Comparison of ENCODE assay signal across 8 cellular contexts in genomic region chr2:70340921-70341765, GRCh38. TPM values are rescaled to one million over a fixed set of nuclear protein-coding genes. Genes with fewer than 3 reads are reported as not detected.
DNase-seq lines count a peak whose midpoint lies in the region; ATAC-seq, FAIRE-seq and TF ChIP-seq lines count a peak whose summit lies in the region.

No MANE protein-coding gene starts in this region.

- ATAC-seq in GM21619 (IDR thresholded peaks at IDR 0.05; ENCODE audit: unreplicated experiment), result no peak

- H3K36me3 ChIP-seq in SU-DHL-6 (ENCODE audit: low read length), result no peaks in the 10 kb centered on the region
- no peaks in the 10 kb centered on the region for H3K36me3 ChIP-seq in bronchial epithelial cell (ENCODE audit: control insufficient read depth, insufficient read depth, low read length)
- H3K36me3 ChIP-seq in keratinocyte (ENCODE audit: control insufficient read depth in 2 of 2, extremely low read depth in 1 of 2, insufficient read depth in 2 of 2, low read length in 2 of 2), result no peaks in the 10 kb centered on the region

- H3K4me1 ChIP-seq in keratinocyte (ENCODE audit: control insufficient read depth, extremely low read depth, insufficient read depth, low read length), result peaks cover 40% of the 10 kb centered on the region

- DNase-seq in NCI-H2171 treated with DMSO at 0.1 percent for 48 hours (lab: John Stamatoyannopoulos, UW) (peak; percentile 66), NCI-H2171 (lab: John Stamatoyannopoulos, UW) (no peak), M059J (ENCODE audit: low read depth) (peak; percentile 57), bronchial epithelial cell (ENCODE audit: low read depth) (peak; percentile 68), keratinocyte (ENCODE audit: low read depth, low spot score) (no peak)
- peak; percentile 26 for DNase-seq in stimulated activated CD4-positive, alpha-beta T cell treated with anti-CD3 and anti-CD28 coated beads, Interleukin-4, amount 100 ng/mL, for 24 hours

- H3K27ac ChIP-seq in SU-DHL-6 (ENCODE audit: low read depth, low read length) (no peak overlapping the region), keratinocyte (ENCODE audit: control insufficient read depth, insufficient read depth, low read length) (no peak overlapping the region)

- H3K4me2 ChIP-seq in SU-DHL-6 (ENCODE audit: low read depth, low read length, poor library complexity, severe bottlenecking) (no peak overlapping the region), keratinocyte (ENCODE audit: control insufficient read depth, extremely low read depth, insufficient read depth, low read depth, low read length) (peak overlapping the region; percentile 18)

- H3K27me3 ChIP-seq in SU-DHL-6 (ENCODE audit: low read length), result no peaks in the 10 kb centered on the region
- no peaks in the 10 kb centered on the region for H3K27me3 ChIP-seq in bronchial epithelial cell (ENCODE audit: control insufficient read depth, insufficient read depth, low read length)
- no peaks in the 10 kb centered on the region for H3K27me3 ChIP-seq in keratinocyte (ENCODE audit: control insufficient read depth, extremely low read depth, insufficient read depth, low read length)

- H2AFZ ChIP-seq in SU-DHL-6 (ENCODE audit: low read depth, low read length, severe bottlenecking) (no peak overlapping the region), keratinocyte (ENCODE audit: control insufficient read depth, low read length) (no peak overlapping the region)

- H3F3A ChIP-seq in SU-DHL-6 (ENCODE audit: insufficient read depth), result no peaks in the 10 kb centered on the region

- FAIRE-seq in bronchial epithelial cell (lab: Jason Lieb, UNC) (no peak), keratinocyte (lab: Jason Lieb, UNC) (peak; percentile 98)

- no peaks in the 10 kb centered on the region for H3K9me2 ChIP-seq in SU-DHL-6 (replicated peaks; ENCODE audit: insufficient read depth, low read length)

- H3K79me2 ChIP-seq in SU-DHL-6 (ENCODE audit: insufficient read depth, low read length), result no peaks in the 10 kb centered on the region
- no peaks in the 10 kb centered on the region for H3K79me2 ChIP-seq in keratinocyte (ENCODE audit: control insufficient read depth, insufficient read depth, low read length)

- no peaks in the 10 kb centered on the region for H3K9me3 ChIP-seq in SU-DHL-6 (ENCODE audit: insufficient read depth, low read length)
- H3K9me3 ChIP-seq in keratinocyte (ENCODE audit: control insufficient read depth, low read depth, low read length), result no peaks in the 10 kb centered on the region

- no peaks in the 10 kb centered on the region for H4K20me1 ChIP-seq in SU-DHL-6 (ENCODE audit: low read depth, low read length)
- H4K20me1 ChIP-seq in keratinocyte (ENCODE audit: control insufficient read depth, extremely low read depth, insufficient read depth, low read length), result no peaks in the 10 kb centered on the region

- H3K9ac ChIP-seq in SU-DHL-6 (ENCODE audit: low read length), result no peak overlapping the region
- no peak overlapping the region for H3K9ac ChIP-seq in keratinocyte (ENCODE audit: control insufficient read depth, extremely low read depth, insufficient read depth, low read length)

- no peaks in the 10 kb centered on the region for H3K9me1 ChIP-seq in keratinocyte (ENCODE audit: control insufficient read depth, extremely low read depth, insufficient read depth, low read length)

- TF ChIP-seq CTCF in SU-DHL-6 (IDR thresholded peaks at IDR 0.05; ENCODE audit: insufficient read depth, low read length, poor library complexity, severe bottlenecking) (peak; percentile 79), bronchial epithelial cell (IDR thresholded peaks at IDR 0.05; ENCODE audit: insufficient read depth, low read length, severe bottlenecking) (peak; percentile 82), keratinocyte (optimal IDR thresholded peaks at IDR 0.05 in 1 of 3, IDR thresholded peaks at IDR 0.05 in 1 of 3, conservative IDR thresholded peaks at IDR 0.05 in 1 of 3; ENCODE audit: extremely low read depth in 1 of 3, insufficient read depth in 2 of 3, low read length in 3 of 3) (peak; percentile 79 to 94 (median 93))

- H3K4me3 ChIP-seq in SU-DHL-6 (ENCODE audit: insufficient read depth, low read length, poor library complexity, severe bottlenecking), result no peak overlapping the region
- H3K4me3 ChIP-seq in bronchial epithelial cell (ENCODE audit: low read depth, low read length), result no peak overlapping the region
- H3K4me3 ChIP-seq in keratinocyte (ENCODE audit: control insufficient read depth in 2 of 3, extremely low read depth in 1 of 3, insufficient read depth in 2 of 3, low read depth in 1 of 3, low read length in 3 of 3), result no peak overlapping the region

- dilution Hi-C loops in keratinocyte (cut with MboI; ENCODE audit: extremely low pct_ligation_motif_present, low sequenced_read_pairs), result no loop called here

RNA-seq across cellular contexts. Expression of gene FAM136A, which starts 39.3 kb away (rescaled TPM):
- 69.1 and 73.0 TPM in 2 replicates for total RNA-seq in M059J (2014; rRNA removed; shearing (Covaris generic))
- 21.5 and 23.4 TPM in 2 replicates for total RNA-seq in bronchial epithelial cell
- 21.3 to 35.8 TPM (median 32.9 TPM) in 3 replicates for polyA plus RNA-seq in keratinocyte
- 18.9 TPM for polyA plus RNA-seq in keratinocyte (2011; ENCODE audit: low read depth)
- 21.1 and 28.1 TPM in 2 replicates for polyA plus RNA-seq in keratinocyte (2011; cell fraction: cytosol; rRNA removed)
- 39.9 and 53.6 TPM in 2 replicates for polyA plus RNA-seq in keratinocyte (2011; cell fraction: nucleus; rRNA removed)
- 22.4 and 34.3 TPM in 2 replicates for polyA plus RNA-seq in keratinocyte (2012; ENCODE audit: low replicate concordance)
- polyA minus RNA-seq in keratinocyte, result 7.6 to 13.0 TPM (median 11.1 TPM) in 3 replicates
- polyA minus RNA-seq in keratinocyte (2011; cell fraction: cytosol; rRNA and poly(A)+ RNA removed), result 9.6 TPM
- 5.4 and 5.7 TPM in 2 replicates for polyA minus RNA-seq in keratinocyte (2011; cell fraction: nucleus; rRNA and poly(A)+ RNA removed)

RNA-seq across cellular contexts. Expression of gene SNRPG, which starts 47.6 kb away (rescaled TPM):
- total RNA-seq in M059J (2014; rRNA removed; shearing (Covaris generic)), result 229 and 376 TPM in 2 replicates
- 182 and 210 TPM in 2 replicates for total RNA-seq in bronchial epithelial cell
- polyA plus RNA-seq in keratinocyte, result 117 to 263 TPM (median 260 TPM) in 3 replicates
- 380 TPM for polyA plus RNA-seq in keratinocyte (2011; ENCODE audit: low read depth)
- polyA plus RNA-seq in keratinocyte (2011; cell fraction: cytosol; rRNA removed), result 236 and 337 TPM in 2 replicates
- polyA plus RNA-seq in keratinocyte (2011; cell fraction: nucleus; rRNA removed), result 52.3 and 102 TPM in 2 replicates
- polyA plus RNA-seq in keratinocyte (2012; ENCODE audit: low replicate concordance), result 185 and 276 TPM in 2 replicates
- 3.7 to 46.8 TPM (median 14.9 TPM) in 3 replicates for polyA minus RNA-seq in keratinocyte
- polyA minus RNA-seq in keratinocyte (2011; cell fraction: cytosol; rRNA and poly(A)+ RNA removed), result 24.4 TPM
- polyA minus RNA-seq in keratinocyte (2011; cell fraction: nucleus; rRNA and poly(A)+ RNA removed), result 2.4 and 6.2 TPM in 2 replicates

Comparison
In these comparisons a context has a peak if more than half of its experiments do, and no peak if none do; other contexts are left out.
1. DNase-seq: peak in NCI-H2171 treated with DMSO at 0.1 percent for 48 hours (single experiment), M059J (single experiment), bronchial epithelial cell (single experiment) and stimulated activated CD4-positive, alpha-beta T cell treated with anti-CD3 and anti-CD28 coated beads, Interleukin-4, amount 100 ng/mL, for 24 hours (single experiment); none in NCI-H2171 (single experiment) and keratinocyte (single experiment).
2. Peak in every context shown above with its lines, with median percentiles within 50 percentile points of each other: CTCF ChIP-seq.